18 cellular contexts compared by ENCODE assay signal in the genomic region with DNA sequence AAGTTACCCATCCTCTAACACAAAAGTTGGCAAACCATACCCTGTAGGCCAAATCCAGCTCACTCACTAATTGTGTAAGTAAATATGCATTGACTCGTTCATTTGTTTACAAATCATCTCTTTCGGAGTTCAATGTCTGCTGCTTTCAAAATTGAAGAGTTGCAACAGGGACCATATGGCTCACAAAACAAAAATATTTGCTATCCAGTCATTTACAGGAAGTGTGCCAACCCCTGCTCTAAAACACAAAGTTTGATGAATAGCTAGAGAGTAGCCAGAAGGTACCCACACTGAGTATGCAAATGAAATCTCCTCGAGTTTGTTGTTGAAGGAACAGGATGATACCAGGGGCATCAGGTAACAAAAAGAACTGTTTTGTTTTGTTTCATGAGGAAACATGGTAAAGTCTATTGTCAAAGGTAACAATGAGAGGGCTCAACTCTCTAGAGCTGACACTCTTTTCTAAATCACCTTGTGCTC.
A peak's percentile ranks its signal among the peaks of the same experiment; 100 is the strongest.
DNase-seq lines count a peak whose midpoint lies in the region; ATAC-seq and TF ChIP-seq lines count a peak whose summit lies in the region.
"Had no signal": no experiment of that assay in that cellular context is flagged by ENCODE, and none has a peak within 500 bp of the region (broad histone marks: within the 10 kb centered on the region; RNA-seq: fewer than 3 reads in every experiment).

No MANE protein-coding gene starts in this region.

- no peak for ATAC-seq in GM21723 (IDR thresholded peaks at IDR 0.05; ENCODE audit: unreplicated experiment)
- no peak for ATAC-seq in GM21717 (IDR thresholded peaks at IDR 0.05; ENCODE audit: unreplicated experiment)
- ATAC-seq in HG03521 (IDR thresholded peaks at IDR 0.05; ENCODE audit: unreplicated experiment) = no peak
- ATAC-seq: body of pancreas; CD8-positive, alpha-beta T cell; naive thymus-derived CD4-positive, alpha-beta T cell had no signal

- TF ChIP-seq CTCF in fibroblast of pulmonary artery (IDR thresholded peaks at IDR 0.05; ENCODE audit: low read length, missing control alignments) = no peak

- no peak overlapping the region for H3K4me3 ChIP-seq in fibroblast of pulmonary artery (replicated peaks; ENCODE audit: low read depth, low read length)
- H3K4me3 ChIP-seq: body of pancreas, skin epidermis had no signal

- DNase-seq in COR-L47 (lab: John Stamatoyannopoulos, UW) (peak; percentile 27), HCEC 1CT (peak; percentile 27), NCI-H774 (lab: John Stamatoyannopoulos, UW) (peak; percentile 82), fibroblast of pulmonary artery (ENCODE audit: low read depth) (peak; percentile 6), NCI-H1417 treated with DMSO at 0.1 percent for 48 hours (lab: John Stamatoyannopoulos, UW) (no peak)
- DNase-seq: activated CD4-positive, alpha-beta memory T cell treated with anti-CD3 and anti-CD28 coated beads for 36 hours; activated T-cell treated with anti-CD3 and anti-CD28 coated beads, Interleukin-2, amount 50 U/mL, for 48 hours; body of pancreas; CD8-positive, alpha-beta T cell; cortex of kidney; Kasumi-1; naive thymus-derived CD4-positive, alpha-beta T cell; posterior cingulate gyrus; stimulated activated CD4-positive, alpha-beta T cell treated with anti-CD3 and anti-CD28 coated beads, Interleukin-4, amount 100 ng/mL, for 24 hours had no signal
